ENCODE assay signal across 8 cellular contexts in the genomic region with DNA sequence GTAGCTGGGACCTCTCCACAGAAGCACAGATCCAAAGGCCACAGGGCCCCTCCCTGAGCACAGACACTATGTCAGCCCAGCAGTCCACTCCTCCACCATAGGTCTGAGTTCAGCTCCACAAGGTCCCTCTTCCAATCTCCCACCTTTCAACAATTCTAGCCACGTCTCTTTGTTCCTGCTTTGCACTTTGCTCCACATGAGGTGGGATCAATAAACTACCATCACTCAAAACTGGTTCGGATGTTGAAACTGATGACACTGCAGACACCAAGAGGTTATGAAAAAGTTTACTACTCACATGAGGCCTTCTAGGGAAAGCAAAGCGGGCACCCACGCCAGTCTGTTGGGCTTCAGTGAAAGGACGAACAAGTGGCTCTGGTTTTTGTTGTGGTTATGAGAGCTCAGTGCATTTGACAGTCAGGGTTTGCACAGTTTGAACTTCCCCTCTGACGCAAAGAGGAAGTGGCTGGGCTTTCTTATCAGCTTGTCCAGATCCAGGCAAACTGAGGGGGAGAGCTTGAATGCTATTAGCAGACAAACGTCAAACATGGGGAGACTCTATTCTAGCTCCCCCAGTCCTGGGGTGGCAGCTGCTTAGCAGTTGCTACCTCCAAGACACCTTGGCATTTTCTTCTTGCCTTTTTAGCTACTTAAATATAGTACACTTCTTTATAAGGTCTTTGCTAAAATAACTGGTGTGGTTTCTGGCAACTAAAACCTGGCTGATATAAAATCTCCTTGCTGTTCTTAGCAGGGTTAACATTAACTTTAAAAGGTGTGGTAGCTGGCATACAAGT. TPM values are rescaled to one million over a fixed set of nuclear protein-coding genes. Genes with fewer than 3 reads are reported as not detected.
DNase-seq lines count a peak whose midpoint lies in the region; ATAC-seq and TF ChIP-seq lines count a peak whose summit lies in the region.

No MANE protein-coding gene starts in this region.

- peak overlapping the region; percentile 97 for H3K27ac ChIP-seq in ACC112 (ENCODE audit: low read depth, low read length)
- H3K27ac ChIP-seq in tibial artery: peak overlapping the region; percentile 88 to 91

- H3K4me1 ChIP-seq in ACC112 (ENCODE audit: control insufficient read depth, insufficient read depth, low read length, unreplicated experiment): peaks cover 20% of the 10 kb centered on the region
- peaks cover 0 to 25% (median 11%) of the 10 kb centered on the region in 4 donors for H3K4me1 ChIP-seq in tibial artery

- intact Hi-C loops in tibial artery (cut with DNase I; ENCODE audit: low total_unique reads): loop anchor here (10.0 kb wide), 1 partner anchor 105 kb away; the partner anchor contains the start of gene TCAIM

- no peak for TF ChIP-seq CTCF in tibial artery (IDR thresholded peaks at IDR 0.05)

- H3K27me3 ChIP-seq in ACC112 (ENCODE audit: insufficient read depth, low read length) (no peaks in the 10 kb centered on the region), tibial artery (no peaks in the 10 kb centered on the region)

- H3K9me3 Mint-ChIP-seq in IgD-negative memory B cell: peaks cover 0 to 1% (median 0%) of the 10 kb centered on the region in 3 donors

- H3K27ac Mint-ChIP-seq in IgD-negative memory B cell: peak overlapping the region; percentile 40 to 84 (median 84)

- H2AFZ ChIP-seq in ACC112 (ENCODE audit: low read length, unreplicated experiment): peak overlapping the region; percentile 39

- H3K36me3 ChIP-seq in ACC112 (ENCODE audit: insufficient read depth, low read length) (peaks cover 6% of the 10 kb centered on the region), tibial artery (peaks cover 0 to 29% (median 13%) of the 10 kb centered on the region in 3 donors)

- H3K79me2 ChIP-seq in ACC112 (ENCODE audit: control insufficient read depth, insufficient read depth, low read length, unreplicated experiment): no peaks in the 10 kb centered on the region

- peak; percentile 75 for DNase-seq in activated CD8-positive, alpha-beta memory T cell treated with anti-CD3 and anti-CD28 coated beads for 24 hours
- DNase-seq in fibroblast of gingiva (ENCODE audit: low read depth) (peak; percentile 26), pons (ENCODE audit: low spot score) (peak; percentile 90), tibial artery (peak; percentile 81 to 89), DMS79 treated with DMSO at 0.1 percent for 48 hours (lab: John Stamatoyannopoulos, UW) (no peak)

- H3K4me3 Mint-ChIP-seq in IgD-negative memory B cell: peak overlapping the region in 3 of 4 donors; percentile 4 to 90 (median 70)

- ATAC-seq in GM19463 (IDR thresholded peaks at IDR 0.05; ENCODE audit: unreplicated experiment): peak; percentile 91

- H3K4me1 Mint-ChIP-seq in IgD-negative memory B cell: peaks cover 18 to 21% (median 20%) of the 10 kb centered on the region in 3 donors

- no peaks in the 10 kb centered on the region for H3K27me3 Mint-ChIP-seq in IgD-negative memory B cell

- H3K9me3 ChIP-seq in tibial artery: no peaks in the 10 kb centered on the region

- H3K36me3 Mint-ChIP-seq in IgD-negative memory B cell: peaks cover 8% of the 10 kb centered on the region

- peak overlapping the region; percentile 57 for H3K4me3 ChIP-seq in ACC112 (ENCODE audit: low read depth, low read length)
- H3K4me3 ChIP-seq in tibial artery: peak overlapping the region; percentile 35 to 39

RNA-seq across cellular contexts. Expression of gene ZNF445, which starts 37.8 kb away (rescaled TPM):
- polyA plus RNA-seq in IgD-negative memory B cell: 2.7 TPM
